ENCODE assay signal across 8 cellular contexts in genomic region chr1:248863011-248863881, GRCh38. TPM values are rescaled to one million over a fixed set of nuclear protein-coding genes. Genes with fewer than 3 reads are reported as not detected.
DNase-seq lines count a peak whose midpoint lies in the region; ATAC-seq and TF ChIP-seq lines count a peak whose summit lies in the region.

No MANE protein-coding gene starts in this region.

- peak overlapping the region; percentile 39 for H3K9ac ChIP-seq in rectal smooth muscle tissue (ENCODE audit: low read length)

- ATAC-seq in HG02763 (IDR thresholded peaks at IDR 0.05; ENCODE audit: unreplicated experiment) (peak; percentile 66), right cardiac atrium (peak; percentile 84 to 86), aorta (ENCODE audit: low FRiP score) (peak; percentile 89)

- peak overlapping the region; percentile 51 for H3K4me3 ChIP-seq in right cardiac atrium (ENCODE audit: low read length)
- peak overlapping the region; percentile 80 for H3K4me3 ChIP-seq in rectal smooth muscle tissue (ENCODE audit: low read length)
- peak overlapping the region; percentile 23 to 36 for H3K4me3 ChIP-seq in aorta (ENCODE audit: low read length in 2 of 2)

- H3K36me3 ChIP-seq in rectal smooth muscle tissue (ENCODE audit: control insufficient read depth, insufficient read depth, low read length) (no peaks in the 10 kb centered on the region), aorta (ENCODE audit: control insufficient read depth in 1 of 2, insufficient read depth in 2 of 2, low read length in 1 of 2) (no peaks in the 10 kb centered on the region)

- no peaks in the 10 kb centered on the region for H3K27me3 ChIP-seq in right cardiac atrium (ENCODE audit: control insufficient read depth, insufficient read depth)
- H3K27me3 ChIP-seq in rectal smooth muscle tissue (ENCODE audit: control insufficient read depth, insufficient read depth, low read length), result no peaks in the 10 kb centered on the region
- no peaks in the 10 kb centered on the region for H3K27me3 ChIP-seq in aorta (ENCODE audit: control insufficient read depth in 1 of 2, insufficient read depth in 2 of 2, low read length in 1 of 2)

- H3K27ac ChIP-seq in right cardiac atrium (ENCODE audit: low read length) (peak overlapping the region; percentile 40), rectal smooth muscle tissue (ENCODE audit: low read depth, low read length) (peak overlapping the region; percentile 57), aorta (ENCODE audit: low read depth in 1 of 2, low read length in 2 of 2) (peak overlapping the region in 1 of 2 donors; percentile 49)

- intact Hi-C loops in right cardiac atrium (cut with DNase I), result no loop called here
- intact Hi-C loops in aorta (cut with DNase I), result no loop called here

- DNase-seq in GM13976 (ENCODE audit: low spot score) (peak; percentile 83), NCI-H128 (lab: John Stamatoyannopoulos, UW; ENCODE audit: unreplicated experiment) (peak; percentile 74), T follicular helper cell (ENCODE audit: low read depth) (peak; percentile 75), amniotic epithelial cell (ENCODE audit: low read depth) (peak; percentile 55), right cardiac atrium (peak; percentile 90 to 96 (median 95)), aorta (peak; percentile 95)

- peaks cover 2% of the 10 kb centered on the region for H3K4me1 ChIP-seq in right cardiac atrium (ENCODE audit: control insufficient read depth, insufficient read depth, low read length)
- peaks cover 9% of the 10 kb centered on the region for H3K4me1 ChIP-seq in rectal smooth muscle tissue (ENCODE audit: control insufficient read depth, insufficient read depth, low read length)
- H3K4me1 ChIP-seq in aorta (ENCODE audit: control insufficient read depth in 1 of 2, insufficient read depth in 2 of 2, low read length in 2 of 2), result no peaks in the 10 kb centered on the region

- in situ Hi-C loops in GM13976 (cut with MboI; ENCODE audit: low sequenced_read_pairs, unreplicated experiment), result no loop called here

- no peaks in the 10 kb centered on the region for H3K9me3 ChIP-seq in right cardiac atrium (ENCODE audit: control insufficient read depth, low read length)
- no peaks in the 10 kb centered on the region for H3K9me3 ChIP-seq in aorta (ENCODE audit: control insufficient read depth, low read length)

- TF ChIP-seq CTCF in GM13976 (IDR thresholded peaks at IDR 0.05; ENCODE audit: borderline replicate concordance, control extremely low read depth, extremely low read depth, insufficient read depth, missing control alignments), result no peak

- WGBS in right cardiac atrium, result 4% methylated on average over 46 of the region's 46 CpGs
- WGBS in aorta, 2 donors, result 3 to 4% methylated on average over 38 to 46 of the region's 46 CpGs

RNA-seq across cellular contexts. Expression of gene ZNF692, which starts 4.4 kb away (rescaled TPM):
- total RNA-seq in right cardiac atrium (10 to 100 TPM; 12.8 to 27.2 (median 19.6) TPM), aorta (10 to 100 TPM; 20.7 to 41.3 TPM)
- polyA plus RNA-seq in right cardiac atrium (24.4 TPM), aorta (100 to 1,000 TPM in 1 of 2 donors, 10 to 100 TPM in 1; 10.3 to 176 TPM)

RNA-seq across cellular contexts. Expression of gene ZNF672, which starts 25.2 kb away (rescaled TPM):
- 10 to 100 TPM; 34.6 to 52.7 (median 40.5) TPM for total RNA-seq in right cardiac atrium
- polyA plus RNA-seq in right cardiac atrium, result 29.3 TPM
- 10 to 100 TPM; 18.7 to 30.5 TPM for total RNA-seq in aorta
- 10 to 100 TPM in 1 of 2 donors, 1 to 10 TPM in 1; 5.1 to 11.0 TPM for polyA plus RNA-seq in aorta

RNA-seq across cellular contexts. Expression of gene SH3BP5L, which starts 37.5 kb away (rescaled TPM):
- total RNA-seq in right cardiac atrium (10 to 100 TPM; 15.3 to 20.8 (median 18.0) TPM), aorta (10 to 100 TPM; 21.4 to 25.1 TPM)
- polyA plus RNA-seq in right cardiac atrium (18.0 TPM), aorta (10 to 100 TPM; 11.8 to 16.6 TPM)

RNA-seq across cellular contexts. Expression of gene PGBD2, which starts 42.8 kb away (rescaled TPM):
- total RNA-seq in right cardiac atrium (1 to 10 TPM; 2.6 to 3.8 (median 2.7) TPM), aorta (1 to 10 TPM; 5.3 to 6.7 TPM)
- polyA plus RNA-seq in right cardiac atrium (2.9 TPM), aorta (1 to 10 TPM; 1.8 to 4.2 TPM)

Comparison
In these comparisons a context has a peak if more than half of its experiments do, and no peak if none do; other contexts are left out.
1. H3K4me3 ChIP-seq: peak in every context shown above with its lines; median percentile 80 in rectal smooth muscle tissue; 51 in right cardiac atrium; 30 in aorta.